ENCODE assay signal across 19 cellular contexts in the genomic region with DNA sequence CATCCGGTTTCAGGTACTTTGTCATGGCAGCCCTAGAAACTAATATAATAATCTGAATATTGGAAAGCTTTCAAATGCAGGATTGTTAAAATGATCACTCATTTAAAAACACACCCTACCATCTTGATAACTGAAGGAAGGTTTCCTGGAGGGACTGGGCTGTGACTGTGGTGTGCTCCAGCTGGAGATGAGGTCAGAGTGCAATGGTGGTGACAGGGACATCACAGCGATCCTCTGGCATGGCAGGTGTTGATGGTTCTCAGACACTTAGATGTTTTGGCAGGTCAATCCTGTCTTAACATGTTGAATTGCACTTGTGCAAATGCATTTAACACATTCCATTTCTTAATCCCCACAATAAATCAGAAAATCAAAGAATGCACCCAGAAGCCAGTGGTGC. TPM values are rescaled to one million over a fixed set of nuclear protein-coding genes. Genes with fewer than 3 reads are reported as not detected.
A peak's percentile ranks its signal among the peaks of the same experiment; 100 is the strongest.
DNase-seq lines count a peak whose midpoint lies in the region; ATAC-seq, FAIRE-seq and TF ChIP-seq lines count a peak whose summit lies in the region.
"Had no signal": no experiment of that assay in that cellular context is flagged by ENCODE, and none has a peak within 500 bp of the region (broad histone marks: within the 10 kb centered on the region; RNA-seq: fewer than 3 reads in every experiment).

No MANE protein-coding gene starts in this region.

- H3K36me3 Mint-ChIP-seq in memory B cell, result peaks cover 8% of the 10 kb centered on the region
- peaks cover 36 to 55% of the 10 kb centered on the region in 2 donors for H3K36me3 Mint-ChIP-seq in stimulated activated naive B cell treated with anti-CD40 and anti-IgM and Interleukin-4, amounts not matched to agents 10 μg/mL and 1 μg/mL and 100 μg/mL, for 72 hours
- H3K36me3 Mint-ChIP-seq: CD14-positive monocyte; CD8-positive, alpha-beta T cell had no signal

- H3K9ac ChIP-seq in SK-N-MC (ENCODE audit: insufficient read length) (no peak overlapping the region), K562 (ENCODE audit: insufficient read depth in 1 of 2, low read depth in 2 of 2, low read length in 2 of 2) (no peak overlapping the region)

- no TSS peak for BruUV-seq in K562 (replicated peaks; lab: Mats Ljungman, UMichigan)

- in situ Hi-C loops in K562 (cut with MboI), result no loop called here

- H3K27me3 ChIP-seq in K562 (ENCODE audit: control insufficient read depth in 2 of 2, insufficient read depth in 2 of 2, low read length in 2 of 2), result peaks cover 11 to 18% of the 10 kb centered on the region in 2 experiments; a peak in 4 of 5 replicates

- no peak for ATAC-seq in K562
- no peak for ATAC-seq in memory B cell (ENCODE audit: low read depth)
- no peak for ATAC-seq in stimulated activated naive B cell treated with anti-CD40 and anti-IgM and Interleukin-4, amounts not matched to agents 10 μg/mL and 1 μg/mL and 100 μg/mL, for 72 hours (replicated peaks)
- no peak for ATAC-seq in HG03159 (IDR thresholded peaks at IDR 0.05; ENCODE audit: unreplicated experiment)
- no peak for ATAC-seq in GM18870 (IDR thresholded peaks at IDR 0.05; ENCODE audit: unreplicated experiment)
- ATAC-seq: A549; CD8-positive, alpha-beta T cell had no signal

- H3K36me3 ChIP-seq in SK-N-MC (ENCODE audit: insufficient read depth, low read length) (no peaks in the 10 kb centered on the region), K562 (ENCODE audit: control insufficient read depth, insufficient read depth, low read length) (no peaks in the 10 kb centered on the region)

- no peaks in the 10 kb centered on the region for H3K9me3 ChIP-seq in SK-N-MC (ENCODE audit: low read depth, low read length)
- no peaks in the 10 kb centered on the region for H3K9me3 ChIP-seq in K562 (replicated peaks; ENCODE audit: control insufficient read depth, insufficient read depth, low read depth, low read length)
- H3K9me3 ChIP-seq: A549 had no signal

- H3K4me1 ChIP-seq in K562 (replicated peaks in 1 of 2; ENCODE audit: control insufficient read depth in 2 of 2, insufficient read depth in 2 of 2, low read length in 2 of 2), result peaks cover 0 to 3% of the 10 kb centered on the region in 2 experiments; a peak in 2 of 5 replicates
- H3K4me1 ChIP-seq: A549 had no signal

- CTCF ChIA-PET in K562 (lab: Yijun Ruan, JAX; ENCODE audit: low intra/inter-chr PET ratio), result interaction anchor here (1.3 kb wide), 1 partner anchor 13 kb away, joined by 3 read pairs; no protein-coding TSS in a partner anchor

- H3K27ac ChIP-seq in SK-N-MC (peak overlapping the region; percentile 89), K562 (ENCODE audit: extremely low read depth, low read depth, low read length) (no peak overlapping the region)
- H3K27ac ChIP-seq: A549 had no signal

- no peak for TF ChIP-seq RAD21 in K562 (CRISPR knock-in tag; conservative IDR thresholded peaks at IDR 0.05 in 1 of 2, IDR thresholded peaks at IDR 0.05 in 1 of 2)

- POLR2A ChIA-PET in K562 (lab: Yijun Ruan, JAX), result no interaction called here

- TF ChIP-seq POLR2A in K562 (conservative IDR thresholded peaks at IDR 0.05), result no peak

- no peaks in the 10 kb centered on the region for H3K27me3 Mint-ChIP-seq in memory B cell
- H3K27me3 Mint-ChIP-seq in stimulated activated naive B cell treated with anti-CD40 and anti-IgM and Interleukin-4, amounts not matched to agents 10 μg/mL and 1 μg/mL and 100 μg/mL, for 72 hours, result no peaks in the 10 kb centered on the region

- H3K79me2 ChIP-seq in K562 (ENCODE audit: control insufficient read depth, insufficient read depth, low read length), result no peaks in the 10 kb centered on the region

- H4K20me1 ChIP-seq in K562 (replicated peaks; ENCODE audit: control insufficient read depth, insufficient read depth, low read length), result no peaks in the 10 kb centered on the region

- TF ChIP-seq CTCF in K562 (IDR thresholded peaks at IDR 0.05 in 2 of 3, conservative IDR thresholded peaks at IDR 0.05 in 1 of 3; ENCODE audit: insufficient read depth in 2 of 3, low read depth in 1 of 3, low read length in 3 of 3), result no peak

- TF ChIP-seq EP300 in K562 (IDR thresholded peaks at IDR 0.05; ENCODE audit: low read length), result no peak

- DNase-seq in SK-N-MC (ENCODE audit: low read depth, low spot score) (no peak), K562 (ENCODE audit: extremely low read depth in 1 of 4, low spot score in 3 of 4) (no peak), memory B cell (ENCODE audit: low spot score in 2 of 2) (no peak), occipital lobe (lab: John Stamatoyannopoulos, UW) (no peak)
- no peak for DNase-seq in stimulated activated naive B cell treated with anti-CD40 and anti-IgM and Interleukin-4, amounts not matched to agents 10 μg/mL and 1 μg/mL and 100 μg/mL, for 72 hours
- DNase-seq: CD8-positive, alpha-beta T cell; COR-L47; DMS153; DMS79 treated with DMSO at 0.1 percent for 48 hours; EL; HCEC 1CT; HFFc6 had no signal

- H3K9me1 ChIP-seq in K562 (ENCODE audit: control insufficient read depth, insufficient read depth, low read length), result no peaks in the 10 kb centered on the region

- H3K9me3 Mint-ChIP-seq in memory B cell, result no peaks in the 10 kb centered on the region
- peaks cover 0 to 3% of the 10 kb centered on the region in 2 donors for H3K9me3 Mint-ChIP-seq in stimulated activated naive B cell treated with anti-CD40 and anti-IgM and Interleukin-4, amounts not matched to agents 10 μg/mL and 1 μg/mL and 100 μg/mL, for 72 hours
- H3K9me3 Mint-ChIP-seq: CD8-positive, alpha-beta T cell; HFFc6 had no signal

- H3K27ac Mint-ChIP-seq in memory B cell, result peak overlapping the region; percentile 57
- peak overlapping the region; percentile 37 for H3K27ac Mint-ChIP-seq in stimulated activated naive B cell treated with anti-CD40 and anti-IgM and Interleukin-4, amounts not matched to agents 10 μg/mL and 1 μg/mL and 100 μg/mL, for 72 hours
- H3K27ac Mint-ChIP-seq: CD8-positive, alpha-beta T cell; HFFc6 had no signal

- intact Hi-C loops in K562 (cut with micrococcal nuclease), result loop anchor here (5.0 kb wide), 1 partner anchor 66 kb away; no protein-coding TSS in a partner anchor

- H2AFZ ChIP-seq in K562 (ENCODE audit: low read depth, low read length), result no peak overlapping the region

- H3K4me1 Mint-ChIP-seq in memory B cell, result peaks cover 16% of the 10 kb centered on the region
- H3K4me1 Mint-ChIP-seq in stimulated activated naive B cell treated with anti-CD40 and anti-IgM and Interleukin-4, amounts not matched to agents 10 μg/mL and 1 μg/mL and 100 μg/mL, for 72 hours, result peaks cover 46 to 53% of the 10 kb centered on the region in 2 donors

- no peak overlapping the region for H3K4me3 Mint-ChIP-seq in memory B cell
- no peak overlapping the region for H3K4me3 Mint-ChIP-seq in stimulated activated naive B cell treated with anti-CD40 and anti-IgM and Interleukin-4, amounts not matched to agents 10 μg/mL and 1 μg/mL and 100 μg/mL, for 72 hours
- H3K4me3 Mint-ChIP-seq: CD14-positive monocyte; CD8-positive, alpha-beta T cell; HFFc6 had no signal

- 46% methylated on average over 2 of the region's 2 CpGs for WGBS in K562 (ENCODE audit: insufficient coverage, low coverage, missing lambda C conversion rate)

- H3K4me2 ChIP-seq in K562 (ENCODE audit: insufficient read depth, low read length), result no peak overlapping the region
- H3K4me2 ChIP-seq: A549 had no signal

- H3K4me3 ChIP-seq in SK-N-MC, result no peak overlapping the region
- no peak overlapping the region for H3K4me3 ChIP-seq in K562
- H3K4me3 ChIP-seq: A549 had no signal

- no peak for FAIRE-seq in K562 (lab: Jason Lieb, UNC)
- FAIRE-seq: A549, D721Med, G401.6, GM19239 had no signal

TF ChIP-seq in K562, 482 proteins besides CTCF, POLR2A, EP300 and RAD21 (continues in another document):
- TF ChIP-seq JUND (IDR thresholded peaks at IDR 0.05; ENCODE audit: borderline replicate concordance, low read depth, low read length) (no peak), JUND (tag; IDR thresholded peaks at IDR 0.05; ENCODE audit: borderline replicate concordance, low read depth, low read length) (peak; percentile 21; the same call in 1 of the 3 replicates), ZNF12 (CRISPR knock-in tag; IDR thresholded peaks at IDR 0.05) (no peak), ZNF3 (CRISPR knock-in tag; IDR thresholded peaks at IDR 0.05) (no peak)

RNA-seq across cellular contexts. Expression of a gene that starts 25.2 kb away (rescaled TPM):
- 2.9 and 4.0 TPM in 2 replicates for total RNA-seq in K562 (2011; cell fraction: chromatin; rRNA removed; ENCODE audit: low replicate concordance)
- total RNA-seq in K562 (2011; cell fraction: nucleolus; rRNA removed), result 1.4 and 1.8 TPM in 2 replicates
- total RNA-seq in K562 (2011; cell fraction: nucleoplasm; rRNA removed), result 2.6 and 2.7 TPM in 2 replicates
- total RNA-seq in K562 (2014; rRNA removed) (3.1 and 3.7 TPM in 2 replicates), K562 (2014; rRNA removed; fragmentation: Illumina TruSeq; extraction: Trizol) (3.1 and 3.3 TPM in 2 replicates), K562 (2015; rRNA removed; fragmentation: Illumina TruSeq; extraction: Trizol) (3.8 and 4.3 TPM in 2 replicates), K562 (2021) (3.2 and 3.4 TPM in 2 replicates), occipital lobe (22.0 TPM)
- polyA plus RNA-seq in K562 (2011; rRNA removed) (1.5 and 2.5 TPM in 2 replicates), K562 (2014; fragmentation: Illumina TruSeq; extraction: Trizol) (3.3 and 3.6 TPM in 2 replicates), K562 (2014; fragmentation: Nextera tagmentation; extraction: Ambion mirVana) (1 to 10 TPM; 3.6 to 4.1 TPM), K562 (2014; rRNA removed) (2.6 and 2.8 TPM in 2 replicates)
- 1.1 and 1.2 TPM in 2 replicates for polyA plus RNA-seq in K562 (2011; cell fraction: cytosol; rRNA removed)
- 1.1 and 1.2 TPM in 2 replicates for polyA plus RNA-seq in K562 (2011; cell fraction: nucleus; rRNA removed)
- 3.6 and 4.1 TPM in 2 replicates for polyA plus RNA-seq in K562 (2012)
- 1.8 and 2.0 TPM in 2 replicates for polyA minus RNA-seq in K562 (2011; rRNA and poly(A)+ RNA removed)
- polyA minus RNA-seq in K562 (2011; cell fraction: cytosol; rRNA and poly(A)+ RNA removed), result 0.48 and 0.91 TPM in 2 replicates
- 0.67 and 0.78 TPM in 2 replicates for polyA minus RNA-seq in K562 (2011; cell fraction: nucleus; rRNA and poly(A)+ RNA removed)
